1 cellular context compared by ENCODE assay signal in the genomic region with DNA sequence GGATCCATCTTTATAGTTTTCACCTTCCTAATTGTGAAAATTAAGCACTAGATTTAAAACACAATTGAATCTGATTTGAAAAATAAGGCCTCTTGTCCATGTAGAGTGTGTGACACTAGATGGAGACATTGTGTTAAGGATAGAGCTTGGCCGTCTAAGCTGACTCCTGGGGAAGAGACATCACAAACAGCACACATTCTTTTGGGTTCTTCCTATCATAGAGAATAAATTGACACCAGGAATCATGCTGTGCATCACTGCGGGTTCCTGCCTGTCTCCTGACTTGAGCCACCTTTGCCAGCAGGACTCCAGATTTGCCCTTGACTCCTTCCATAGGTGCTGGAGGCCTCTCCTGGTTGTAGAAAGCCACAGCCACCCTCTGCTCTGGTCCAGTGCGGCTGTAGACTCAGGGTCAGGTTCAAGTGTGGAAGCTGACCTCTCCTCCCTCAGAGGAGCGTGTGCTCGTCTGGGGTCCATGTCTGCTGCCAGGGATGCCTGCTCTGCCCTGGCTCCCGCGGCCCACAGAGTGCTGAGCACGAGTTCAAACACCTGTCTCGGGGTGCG.
A peak's percentile ranks its signal among the peaks of the same experiment; 100 is the strongest.
TF ChIP-seq lines count a peak whose summit lies in the region.

No MANE protein-coding gene starts in this region.

TF ChIP-seq in HEK293, 187 proteins besides CTCF, POLR2A, EP300 and RAD21 (continued from another document):
- TF ChIP-seq, protein P1, sequence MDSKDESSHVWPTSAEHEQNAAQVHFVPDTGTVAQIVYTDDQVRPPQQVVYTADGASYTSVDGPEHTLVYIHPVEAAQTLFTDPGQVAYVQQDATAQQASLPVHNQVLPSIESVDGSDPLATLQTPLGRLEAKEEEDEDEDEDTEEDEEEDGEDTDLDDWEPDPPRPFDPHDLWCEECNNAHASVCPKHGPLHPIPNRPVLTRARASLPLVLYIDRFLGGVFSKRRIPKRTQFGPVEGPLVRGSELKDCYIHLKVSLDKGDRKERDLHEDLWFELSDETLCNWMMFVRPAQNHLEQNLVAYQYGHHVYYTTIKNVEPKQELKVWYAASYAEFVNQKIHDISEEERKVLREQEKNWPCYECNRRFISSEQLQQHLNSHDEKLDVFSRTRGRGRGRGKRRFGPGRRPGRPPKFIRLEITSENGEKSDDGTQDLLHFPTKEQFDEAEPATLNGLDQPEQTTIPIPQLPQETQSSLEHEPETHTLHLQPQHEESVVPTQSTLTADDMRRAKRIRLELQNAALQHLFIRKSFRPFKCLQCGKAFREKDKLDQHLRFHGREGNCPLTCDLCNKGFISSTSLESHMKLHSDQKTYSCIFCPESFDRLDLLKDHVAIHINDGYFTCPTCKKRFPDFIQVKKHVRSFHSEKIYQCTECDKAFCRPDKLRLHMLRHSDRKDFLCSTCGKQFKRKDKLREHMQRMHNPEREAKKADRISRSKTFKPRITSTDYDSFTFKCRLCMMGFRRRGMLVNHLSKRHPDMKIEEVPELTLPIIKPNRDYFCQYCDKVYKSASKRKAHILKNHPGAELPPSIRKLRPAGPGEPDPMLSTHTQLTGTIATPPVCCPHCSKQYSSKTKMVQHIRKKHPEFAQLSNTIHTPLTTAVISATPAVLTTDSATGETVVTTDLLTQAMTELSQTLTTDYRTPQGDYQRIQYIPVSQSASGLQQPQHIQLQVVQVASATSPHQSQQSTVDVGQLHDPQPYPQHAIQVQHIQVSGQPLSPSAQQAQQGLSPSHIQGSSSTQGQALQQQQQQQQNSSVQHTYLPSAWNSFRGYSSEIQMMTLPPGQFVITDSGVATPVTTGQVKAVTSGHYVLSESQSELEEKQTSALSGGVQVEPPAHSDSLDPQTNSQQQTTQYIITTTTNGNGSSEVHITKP (tag by site-specific recombination; IDR thresholded peaks at IDR 0.05): no peak
- TF ChIP-seq ZBTB48 (tag by site-specific recombination; IDR thresholded peaks at IDR 0.05): no peak
- 0 out of 2 replicates have a peak, but pooled peaks have one; percentile 18 for TF ChIP-seq ZNF366 (tag by site-specific recombination; conservative IDR thresholded peaks at IDR 0.05)
- TF ChIP-seq ZNF785 (tag by site-specific recombination; IDR thresholded peaks at IDR 0.05): no peak
- no peak; the same call in 1 of the 2 replicates for TF ChIP-seq ZNF660 (tag by site-specific recombination; IDR thresholded peaks at IDR 0.05)
- TF ChIP-seq, protein P2, sequence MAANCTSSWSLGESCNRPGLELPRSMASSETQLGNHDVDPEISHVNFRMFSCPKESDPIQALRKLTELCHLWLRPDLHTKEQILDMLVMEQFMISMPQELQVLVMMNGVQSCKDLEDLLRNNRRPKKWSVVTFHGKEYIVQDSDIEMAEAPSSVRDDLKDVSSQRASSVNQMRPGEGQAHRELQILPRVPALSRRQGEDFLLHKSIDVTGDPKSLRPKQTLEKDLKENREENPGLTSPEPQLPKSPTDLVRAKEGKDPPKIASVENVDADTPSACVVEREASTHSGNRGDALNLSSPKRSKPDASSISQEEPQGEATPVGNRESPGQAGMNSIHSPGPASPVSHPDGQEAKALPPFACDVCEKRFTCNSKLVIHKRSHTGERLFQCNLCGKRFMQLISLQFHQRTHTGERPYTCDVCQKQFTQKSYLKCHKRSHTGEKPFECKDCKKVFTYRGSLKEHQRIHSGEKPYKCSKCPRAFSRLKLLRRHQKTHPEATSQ (tag by site-specific recombination; IDR thresholded peaks at IDR 0.05): no peak
- TF ChIP-seq ZNF623 (tag by site-specific recombination; IDR thresholded peaks at IDR 0.05): no peak
- no peak for TF ChIP-seq ZNF558 (tag by site-specific recombination; IDR thresholded peaks at IDR 0.05)
- TF ChIP-seq, protein P3, sequence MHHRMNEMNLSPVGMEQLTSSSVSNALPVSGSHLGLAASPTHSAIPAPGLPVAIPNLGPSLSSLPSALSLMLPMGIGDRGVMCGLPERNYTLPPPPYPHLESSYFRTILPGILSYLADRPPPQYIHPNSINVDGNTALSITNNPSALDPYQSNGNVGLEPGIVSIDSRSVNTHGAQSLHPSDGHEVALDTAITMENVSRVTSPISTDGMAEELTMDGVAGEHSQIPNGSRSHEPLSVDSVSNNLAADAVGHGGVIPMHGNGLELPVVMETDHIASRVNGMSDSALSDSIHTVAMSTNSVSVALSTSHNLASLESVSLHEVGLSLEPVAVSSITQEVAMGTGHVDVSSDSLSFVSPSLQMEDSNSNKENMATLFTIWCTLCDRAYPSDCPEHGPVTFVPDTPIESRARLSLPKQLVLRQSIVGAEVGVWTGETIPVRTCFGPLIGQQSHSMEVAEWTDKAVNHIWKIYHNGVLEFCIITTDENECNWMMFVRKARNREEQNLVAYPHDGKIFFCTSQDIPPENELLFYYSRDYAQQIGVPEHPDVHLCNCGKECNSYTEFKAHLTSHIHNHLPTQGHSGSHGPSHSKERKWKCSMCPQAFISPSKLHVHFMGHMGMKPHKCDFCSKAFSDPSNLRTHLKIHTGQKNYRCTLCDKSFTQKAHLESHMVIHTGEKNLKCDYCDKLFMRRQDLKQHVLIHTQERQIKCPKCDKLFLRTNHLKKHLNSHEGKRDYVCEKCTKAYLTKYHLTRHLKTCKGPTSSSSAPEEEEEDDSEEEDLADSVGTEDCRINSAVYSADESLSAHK (tag by site-specific recombination; IDR thresholded peaks at IDR 0.05): no peak
